Comparison of ENCODE assay signal across 8 cellular contexts in the genomic region with DNA sequence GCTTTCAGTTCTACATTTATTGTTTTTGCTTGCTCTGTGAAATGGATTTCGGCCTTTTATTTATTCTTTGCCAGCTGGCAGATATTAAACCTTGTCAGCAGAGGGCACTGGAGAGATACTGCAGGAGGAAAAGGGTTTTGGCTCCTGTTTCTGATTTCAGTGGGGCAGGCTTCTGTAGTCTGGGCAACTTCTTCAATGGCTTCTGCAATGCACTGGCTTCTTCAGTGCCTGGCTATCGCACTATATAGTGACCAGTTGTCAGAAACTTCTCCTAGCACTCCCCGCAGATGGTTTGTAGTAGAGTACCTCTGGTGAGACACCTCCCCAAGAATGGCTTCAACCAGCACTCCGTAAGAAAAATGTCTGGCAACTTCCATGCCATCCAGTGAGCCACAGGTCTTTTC. TPM values are rescaled to one million over a fixed set of nuclear protein-coding genes. Genes with fewer than 3 reads are reported as not detected.
DNase-seq lines count a peak whose midpoint lies in the region; ATAC-seq and TF ChIP-seq lines count a peak whose summit lies in the region.

No MANE protein-coding gene starts in this region.

- no peak for TF ChIP-seq POLR2A in right lobe of liver (IDR thresholded peaks at IDR 0.05)

- 46% methylated on average over 4 of the region's 4 CpGs for WGBS in right lobe of liver (ENCODE audit: insufficient coverage, low coverage, low lambda C conversion rate, missing lambda C conversion rate)

- H3K27ac ChIP-seq in A673 (ENCODE audit: low read depth, low read length, poor library complexity, severe bottlenecking) (no peak overlapping the region), caudate nucleus (ENCODE audit: low read depth, low read length) (peak overlapping the region; percentile 67), right lobe of liver (peak overlapping the region in 2 of 3 donors; percentile 32 to 38), tibial artery (peak overlapping the region in 1 of 2 donors; percentile 98)

- no peak overlapping the region for H3K4me3 Mint-ChIP-seq in T-helper 17 cell

- H3K4me1 Mint-ChIP-seq in T-helper 17 cell, result peaks cover 18% of the 10 kb centered on the region

- no TSS peak for BruUV-seq in A673 (replicated peaks; lab: Mats Ljungman, UMichigan)

- H3K4me1 ChIP-seq in A673 (ENCODE audit: insufficient read depth, low read length, poor library complexity, severe bottlenecking) (peaks cover 4% of the 10 kb centered on the region), right lobe of liver (peaks cover 0 to 18% (median 6%) of the 10 kb centered on the region in 4 donors), tibial artery (peaks cover 0 to 28% (median 21%) of the 10 kb centered on the region in 4 donors)

- POLR2A ChIA-PET in A673 (lab: Charles Lee; ENCODE audit: low non-redundant PET), result no interaction called here

- DNase-seq in A673 (ENCODE audit: low spot score) (peak; percentile 82), GM12864 (ENCODE audit: low read depth) (no peak), NCI-H1694 treated with DMSO at 0.1 percent for 48 hours (lab: John Stamatoyannopoulos, UW) (peak; percentile 68), T-helper 17 cell (peak in 1 of 3 donors; percentile 39), caudate nucleus (lab: John Stamatoyannopoulos, UW) (peak in 25 of 61 donors; percentile 3 to 68 (median 15)), right lobe of liver (peak in 1 of 3 donors; percentile 61), tibial artery (peak in 1 of 2 donors; percentile 28)

- H3K9me3 ChIP-seq in A673 (ENCODE audit: low read depth, low read length, poor library complexity, severe bottlenecking) (no peaks in the 10 kb centered on the region), T-helper 17 cell (ENCODE audit: control insufficient read depth, low read length, poor library complexity, severe bottlenecking) (no peaks in the 10 kb centered on the region), right lobe of liver (no peaks in the 10 kb centered on the region), tibial artery (no peaks in the 10 kb centered on the region)

- peak overlapping the region; percentile 98 for H3K27ac Mint-ChIP-seq in T-helper 17 cell

- ATAC-seq in T-helper 17 cell, result no peak
- peak; percentile 34 to 57 (median 48) for ATAC-seq in right lobe of liver
- ATAC-seq in HG03521 (IDR thresholded peaks at IDR 0.05; ENCODE audit: unreplicated experiment), result no peak

- CTCF ChIA-PET in A673 (lab: Charles Lee), result interaction anchor here (0.7 to 1.2 kb wide), 4 partner anchors 129 to 244 kb away, joined by 3 read pairs; no protein-coding TSS in a partner anchor

- intact Hi-C loops in A673 (cut with micrococcal nuclease; ENCODE audit: unreplicated experiment) (loop anchor here (2.0 to 5.0 kb wide), 2 partner anchors 22 to 180 kb away; a partner anchor contains a TSS), right lobe of liver (cut with DNase I) (no loop called here), tibial artery (cut with DNase I; ENCODE audit: low total_unique reads) (no loop called here)

- TF ChIP-seq CTCF in A673 (conservative IDR thresholded peaks at IDR 0.05; ENCODE audit: low read depth, low read length) (peak; percentile 80), GM12864 (IDR thresholded peaks at IDR 0.05; ENCODE audit: low read depth, low read length, missing control alignments) (peak; percentile 69), right lobe of liver (IDR thresholded peaks at IDR 0.05) (peak; percentile 58 to 82 (median 78)), tibial artery (IDR thresholded peaks at IDR 0.05) (peak; percentile 58 to 59)

- no peaks in the 10 kb centered on the region for H3K36me3 ChIP-seq in A673 (ENCODE audit: insufficient read depth, low read length, poor library complexity, severe bottlenecking)
- peaks cover 0 to 11% (median 0%) of the 10 kb centered on the region in 4 donors for H3K36me3 ChIP-seq in right lobe of liver
- peaks cover 12 to 27% (median 22%) of the 10 kb centered on the region in 3 donors for H3K36me3 ChIP-seq in tibial artery

- H3K36me3 Mint-ChIP-seq in T-helper 17 cell (ENCODE audit: low read depth), result peaks cover 10% of the 10 kb centered on the region

- no peak overlapping the region for H3K4me3 ChIP-seq in A673 (ENCODE audit: low read depth, low read length, poor library complexity, severe bottlenecking)
- H3K4me3 ChIP-seq in GM12864 (ENCODE audit: low read depth, low read length), result no peak overlapping the region
- H3K4me3 ChIP-seq in right lobe of liver, result no peak overlapping the region
- no peak overlapping the region for H3K4me3 ChIP-seq in tibial artery

- no peaks in the 10 kb centered on the region for H3K27me3 Mint-ChIP-seq in T-helper 17 cell

- H3K27me3 ChIP-seq in A673 (replicated peaks; ENCODE audit: insufficient read depth, low read depth, low read length, poor library complexity) (no peaks in the 10 kb centered on the region), right lobe of liver (no peaks in the 10 kb centered on the region), tibial artery (no peaks in the 10 kb centered on the region)

RNA-seq across cellular contexts. Expression of a gene that starts 3.2 kb away (rescaled TPM):
- total RNA-seq in A673 (2021) (36.3 and 40.0 TPM in 2 replicates), T-helper 17 cell (10 to 100 TPM; 32.2 to 42.0 TPM), right lobe of liver (10 to 100 TPM; 22.6 to 29.2 (median 24.8) TPM)

RNA-seq across cellular contexts. Expression of a gene that starts 22.2 kb away (rescaled TPM):
- total RNA-seq in A673 (2021), result 74.4 and 74.6 TPM in 2 replicates
- 10 to 100 TPM; 22.6 to 23.3 TPM for total RNA-seq in T-helper 17 cell
- 10 to 100 TPM; 19.7 to 30.3 (median 26.0) TPM for total RNA-seq in right lobe of liver

RNA-seq across cellular contexts. Expression of a gene that starts 22.6 kb away (rescaled TPM):
- total RNA-seq in A673 (2021), result 48.4 and 52.7 TPM in 2 replicates
- 10 to 100 TPM; 51.6 to 62.5 TPM for total RNA-seq in T-helper 17 cell
- 10 to 100 TPM; 28.8 to 42.6 (median 38.1) TPM for total RNA-seq in right lobe of liver

RNA-seq across cellular contexts. Expression of a gene that starts 47.1 kb away (rescaled TPM):
- total RNA-seq in A673 (2021) (not detected in 2 replicates), T-helper 17 cell (not detected), right lobe of liver (not detected)

Comparison
In these comparisons a context has a peak if more than half of its experiments do, and no peak if none do; other contexts are left out.
1. ATAC-seq: peak in right lobe of liver (4 of 4); none in T-helper 17 cell (single experiment) and HG03521 (single experiment).
2. Peak in every context shown above with its lines, with median percentiles within 50 percentile points of each other: CTCF ChIP-seq.